In genomic region chr2:21024198-21024597, GRCh38 we compare ENCODE assay signal across 9 cellular contexts. TPM values are rescaled to one million over a fixed set of nuclear protein-coding genes. Genes with fewer than 3 reads are reported as not detected.
"Had no signal": no experiment of that assay in that cellular context is flagged by ENCODE, and none has a peak within 500 bp of the region (broad histone marks: within the 10 kb centered on the region; RNA-seq: fewer than 3 reads in every experiment).

No MANE protein-coding gene starts in this region.

- H3K4me3 Mint-ChIP-seq: GM23338, H9 had no signal

- H3K4me2 ChIP-seq: GM23338 had no signal

- DNase-seq: H9, HCEC 1CT, IMR-90, KG1 had no signal

- H3K4me3 ChIP-seq: GM23338, K562 had no signal

- H3K4me1 Mint-ChIP-seq: GM23338, H9 had no signal

- H3K27ac ChIP-seq: HL-60 had no signal

- H2AFZ ChIP-seq: GM23338 had no signal

- H3K27ac Mint-ChIP-seq: GM23338, H9 had no signal

- FAIRE-seq: H1, H54, K562 had no signal

- H3K9me3 Mint-ChIP-seq: GM23338, H9 had no signal

- ATAC-seq: GM23338, K562 had no signal

RNA-seq across cellular contexts. Expression of gene APOB, which starts 19.7 kb away (rescaled TPM):
- polyA plus RNA-seq: IMR-90, K562 had no signal
